Comparison of ENCODE assay signal across 8 cellular contexts in genomic region chr22:22508274-22509176, GRCh38. TPM values are rescaled to one million over a fixed set of nuclear protein-coding genes. Genes with fewer than 3 reads are reported as not detected.
DNase-seq lines count a peak whose midpoint lies in the region; ATAC-seq, FAIRE-seq and TF ChIP-seq lines count a peak whose summit lies in the region.

Gene ZNF280B (minus strand): TSS chr22:22508742. CDS start chr22:22489398, 19,344 bp downstream.

- no peak within 1 kb of the TSS for H3K23ac ChIP-seq in H1 (ENCODE audit: insufficient read length)

- peaks cover 13% of the 10 kb centered on the region for H3K4me1 Mint-ChIP-seq in activated CD8-positive, alpha-beta T cell treated with anti-CD3 and anti-CD28 coated beads for 36 hours (ENCODE audit: low read depth)

- H3K27me3 ChIP-seq in H1 (replicated peaks in 1 of 4; ENCODE audit: control insufficient read depth in 3 of 4, extremely low read depth in 1 of 4, insufficient read depth in 3 of 4, low read length in 3 of 4) = peaks cover 0 to 10% (median 5%) of the 10 kb centered on the region in 4 experiments; a peak in 4 of 7 replicates

- H2AFZ ChIP-seq in H1 (ENCODE audit: low read length) = peak within 1 kb of the TSS; percentile 98

- H3K36me3 ChIP-seq in H1 (ENCODE audit: control insufficient read depth in 2 of 4, insufficient read depth in 4 of 4, low read length in 3 of 4) = peaks cover 0 to 12% (median 2%) of the 10 kb centered on the region in 4 experiments; a peak in 5 of 8 replicates

- H4K8ac ChIP-seq in H1 (ENCODE audit: extremely low read depth, insufficient read depth, low read length) = peak within 1 kb of the TSS; percentile 87; the same call in 1 of the 2 replicates

- H3K36me3 Mint-ChIP-seq in activated CD8-positive, alpha-beta T cell treated with anti-CD3 and anti-CD28 coated beads for 36 hours (ENCODE audit: low read depth) = peaks cover 35% of the 10 kb centered on the region

- TF ChIP-seq RAD21 in H1 (IDR thresholded peaks at IDR 0.05 in 1 of 2, conservative IDR thresholded peaks at IDR 0.05 in 1 of 2; ENCODE audit: low read depth in 2 of 2, low read length in 2 of 2) = peak; percentile 26 to 36; a peak in 3 of 4 replicates

- H3K9me3 ChIP-seq in H1 (ENCODE audit: insufficient read depth in 2 of 2, low read depth in 1 of 2, low read length in 1 of 2) = no peaks in the 10 kb centered on the region; a peak in 1 of 4 replicates

- no peak within 1 kb of the TSS for H2BK12ac ChIP-seq in H1 (ENCODE audit: low read depth, low read length)

- DNase-seq in ACHN = peak; percentile 87
- DNase-seq in NCI-H510A treated with DMSO at 0.1 percent for 48 hours (lab: John Stamatoyannopoulos, UW) = peak; percentile 32
- DNase-seq in activated CD8-positive, alpha-beta T cell treated with anti-CD3 and anti-CD28 coated beads for 36 hours = peak; percentile 91
- DNase-seq in H1 (ENCODE audit: low read depth in 1 of 2, low spot score in 2 of 2) = peak; percentile 9 to 92
- peak; percentile 70 for DNase-seq in midbrain (lab: John Stamatoyannopoulos, UW)
- DNase-seq in stimulated activated CD8-positive, alpha-beta memory T cell treated with anti-CD3 and anti-CD28 coated beads, Interleukin-15, amount 100 ng/mL, for 48 hours (ENCODE audit: low read depth in 2 of 2) = peak; percentile 78 to 80

- in situ Hi-C loops in ACHN (cut with HindIII; ENCODE audit: low pct_ligation_motif_present, low pct_unique_long_range_greater_than_20kb, low sequenced_read_pairs) = no loop called here

- no peak for FAIRE-seq in H1 (lab: Jason Lieb, UNC)

- TF ChIP-seq EP300 in H1 (IDR thresholded peaks at IDR 0.05; ENCODE audit: borderline replicate concordance in 1 of 2, low read depth in 2 of 2, low read length in 2 of 2) = peak in 1 of 2 experiments; percentile 3; a peak in 1 of 3 replicates

- no peak within 1 kb of the TSS for H4K5ac ChIP-seq in H1 (ENCODE audit: insufficient read length, low read depth, low read length)

- no peaks in the 10 kb centered on the region; the same call in 1 of the 2 replicates for H3K23me2 ChIP-seq in H1 (ENCODE audit: low read depth, low read length)

- peaks cover 2% of the 10 kb centered on the region for H3K27me3 Mint-ChIP-seq in activated CD8-positive, alpha-beta T cell treated with anti-CD3 and anti-CD28 coated beads for 36 hours

- H2BK120ac ChIP-seq in H1 (replicated peaks; ENCODE audit: low read depth, low read length) = no peak within 1 kb of the TSS

- H3K9me3 Mint-ChIP-seq in activated CD8-positive, alpha-beta T cell treated with anti-CD3 and anti-CD28 coated beads for 36 hours = peaks cover 13% of the 10 kb centered on the region

- H3K18ac ChIP-seq in H1 (ENCODE audit: extremely low read depth, low read length) = peak within 1 kb of the TSS; percentile 48; the same call in 1 of the 2 replicates

- peak within 1 kb of the TSS; percentile 68 to 72 for H3K4me2 ChIP-seq in H1 (ENCODE audit: insufficient read depth in 1 of 2, low read depth in 2 of 2, low read length in 2 of 2)

- no peak within 1 kb of the TSS for H2BK15ac ChIP-seq in H1 (ENCODE audit: low read length)

- WGBS in H1 (ENCODE audit: extremely low coverage in 1 of 2, insufficient coverage in 1 of 2, insufficient read length in 1 of 2, insufficient replicate concordance in 2 of 2, low coverage in 1 of 2, low lambda C conversion rate in 2 of 2, missing lambda C conversion rate in 1 of 2), 2 experiments = 6% methylated on average over 44 of the region's 72 CpGs; no CpG with 5 or more reads in 1 of the 2 experiments

- no peak within 1 kb of the TSS; the same call in 1 of the 2 replicates for H2BK5ac ChIP-seq in H1 (ENCODE audit: low read depth, low read length)

- peak within 1 kb of the TSS; percentile 54 to 95 (median 88) for H3K4me3 ChIP-seq in H1 (ENCODE audit: extremely low read depth in 1 of 4, insufficient read depth in 2 of 4, low read depth in 3 of 4, low read length in 4 of 4)

- H4K20me1 ChIP-seq in H1 (replicated peaks in 1 of 2; ENCODE audit: control insufficient read depth in 1 of 2, insufficient read depth in 2 of 2, low read length in 2 of 2) = peaks cover 0 to 1% of the 10 kb centered on the region in 2 experiments

- CTCF ChIA-PET in activated CD8-positive, alpha-beta T cell treated with anti-CD3 and anti-CD28 coated beads for 36 hours (lab: Charles Lee) = interaction anchor here (0.8 to 2.4 kb wide), 18 partner anchors 10 to 301 kb away, joined by 3 to 16 read pairs (median 4); partner anchors contain the start of genes PRAME and ZNF280A
- CTCF ChIA-PET in H1 (lab: Charles Lee; ENCODE audit: partially characterized antibody) = interaction anchor here (0.7 to 2.1 kb wide), 17 partner anchors 9 to 1100 kb away, joined by 3 to 9 read pairs (median 5); partner anchors contain the start of gene ZNF280A

- peak; percentile 76 for TF ChIP-seq CTCF in activated CD8-positive, alpha-beta T cell treated with anti-CD3 and anti-CD28 coated beads for 36 hours (IDR thresholded peaks at IDR 0.05)
- TF ChIP-seq CTCF in H1 (IDR thresholded peaks at IDR 0.05; ENCODE audit: control extremely low read depth in 1 of 3, insufficient read depth in 1 of 3, low read depth in 1 of 3, low read length in 3 of 3) = peak; percentile 72 to 89 (median 86)

- no peak for TF ChIP-seq POLR2A in H1 (IDR thresholded peaks at IDR 0.05; ENCODE audit: control extremely low read depth in 1 of 2, low read depth in 2 of 2, low read length in 2 of 2)

- peak within 1 kb of the TSS; percentile 65 for H3K27ac Mint-ChIP-seq in activated CD8-positive, alpha-beta T cell treated with anti-CD3 and anti-CD28 coated beads for 36 hours

- H3K4ac ChIP-seq in H1 (replicated peaks; ENCODE audit: insufficient read length, low read depth, low read length) = no peak within 1 kb of the TSS

- H2AK5ac ChIP-seq in H1 (ENCODE audit: low read depth, low read length) = no peak within 1 kb of the TSS

- H3K4me1 ChIP-seq in H1 (replicated peaks in 1 of 4; ENCODE audit: control insufficient read depth in 3 of 4, insufficient read depth in 4 of 4, low read length in 3 of 4) = no peaks in the 10 kb centered on the region

- no peak within 1 kb of the TSS for H2BK20ac ChIP-seq in H1 (ENCODE audit: low read length)

- no peak within 1 kb of the TSS for H4K91ac ChIP-seq in H1 (replicated peaks; ENCODE audit: insufficient read length, low read length)

- ATAC-seq in GM18861 (IDR thresholded peaks at IDR 0.05; ENCODE audit: unreplicated experiment) = peak; percentile 86
- peak; percentile 78 for ATAC-seq in HG03139 (IDR thresholded peaks at IDR 0.05; ENCODE audit: unreplicated experiment)
- peak; percentile 99 for ATAC-seq in activated CD8-positive, alpha-beta T cell treated with anti-CD3 and anti-CD28 coated beads for 36 hours

- peak within 1 kb of the TSS; percentile 78 for H3K4me3 Mint-ChIP-seq in activated CD8-positive, alpha-beta T cell treated with anti-CD3 and anti-CD28 coated beads for 36 hours

- H3K79me2 ChIP-seq in H1 (ENCODE audit: control insufficient read depth in 1 of 2, insufficient read depth in 2 of 2, low read length in 2 of 2) = peaks cover 0 to 6% of the 10 kb centered on the region in 2 experiments; a peak in 2 of 4 replicates

- intact Hi-C loops in activated CD8-positive, alpha-beta T cell treated with anti-CD3 and anti-CD28 coated beads for 36 hours (cut with micrococcal nuclease) = no loop called here

- no peak within 1 kb of the TSS for H3K14ac ChIP-seq in H1 (ENCODE audit: insufficient read length)

- H3K56ac ChIP-seq in H1 (replicated peaks; ENCODE audit: insufficient read length, low read depth, low read length) = peak within 1 kb of the TSS; percentile 88

- POLR2A ChIA-PET in activated CD8-positive, alpha-beta T cell treated with anti-CD3 and anti-CD28 coated beads for 36 hours (lab: Charles Lee) = interaction anchor here (0.5 to 1.1 kb wide), 3 partner anchors 22 to 677 kb away, joined by 3 read pairs; no protein-coding TSS in a partner anchor
- POLR2A ChIA-PET in H1 (lab: Charles Lee; ENCODE audit: partially characterized antibody) = no interaction called here

- H3K27ac ChIP-seq in H1 (ENCODE audit: low read depth, low read length) = 0 out of 2 replicates have a peak within 1 kb of the TSS, but pooled peaks have one; percentile 10

- H3K9ac ChIP-seq in H1 (replicated peaks in 1 of 4; ENCODE audit: extremely low read depth in 1 of 4, low read depth in 3 of 4, low read length in 3 of 4) = peak within 1 kb of the TSS; percentile 53 to 78 (median 72)

- no peaks in the 10 kb centered on the region for H3K79me1 ChIP-seq in H1 (ENCODE audit: low read depth, low read length)

TF ChIP-seq in H1, 55 proteins besides CTCF, POLR2A, EP300 and RAD21 (continues in another document):
- peak; percentile 87; the same call in 1 of the 2 replicates for TF ChIP-seq RBBP5 (IDR thresholded peaks at IDR 0.05; ENCODE audit: borderline replicate concordance, low read depth, low read length)
- peak; percentile 70; the same call in 1 of the 2 replicates for TF ChIP-seq TAF1 (IDR thresholded peaks at IDR 0.05; ENCODE audit: low read depth, low read length)
- 0 out of 4 replicates have a peak, but pooled peaks of 1 of the 2 experiments have one; percentile 53 for TF ChIP-seq SIN3A (conservative IDR thresholded peaks at IDR 0.05 in 1 of 2, IDR thresholded peaks at IDR 0.05 in 1 of 2; ENCODE audit: low read depth in 1 of 2, low read length in 2 of 2)
- peak; percentile 29; the same call in 1 of the 2 replicates for TF ChIP-seq SUZ12 (IDR thresholded peaks at IDR 0.05; ENCODE audit: low read length)
- peak; percentile 61 for TF ChIP-seq MAX (IDR thresholded peaks at IDR 0.05)
- TF ChIP-seq E2F6 (IDR thresholded peaks at IDR 0.05) = peak; percentile 23; the same call in 1 of the 2 replicates
- TF ChIP-seq NRF1 (IDR thresholded peaks at IDR 0.05; ENCODE audit: low read depth, low read length) = peak; percentile 63

RNA-seq across cellular contexts. Expression of gene ZNF280B, which starts in this region (rescaled TPM):
- total RNA-seq in activated CD8-positive, alpha-beta T cell treated with anti-CD3 and anti-CD28 coated beads for 36 hours = 1 to 10 TPM; 2.3 to 3.0 TPM
- 9.9 and 11.7 TPM in 2 replicates for total RNA-seq in H1 (2021; fragmentation: NEBNext Ultra II Directional; extraction: Animal tissue kit (Norgen Biotek cat#: 25700))
- polyA plus RNA-seq in H1 (2011; rRNA removed) = 2.5 and 4.8 TPM in 2 replicates
- polyA plus RNA-seq in H1 (2011; cell fraction: cytosol; rRNA removed) = 3.5 TPM
- polyA plus RNA-seq in H1 (2011; cell fraction: nucleus; rRNA removed) = 1.3 TPM
- 3.1 to 4.4 TPM (median 3.3 TPM) in 4 replicates for polyA plus RNA-seq in H1 (2012, experiment 1 of 2)
- polyA plus RNA-seq in H1 (2012, experiment 2 of 2) = 0.41 TPM
- 5.4 TPM for polyA plus RNA-seq in H1 (2013, experiment 1 of 2)
- polyA plus RNA-seq in H1 (2013, experiment 2 of 2) = 5.5 TPM
- polyA minus RNA-seq in H1 (2011; rRNA and poly(A)+ RNA removed) = 10.7 and 12.8 TPM in 2 replicates
- 6.8 TPM for polyA minus RNA-seq in H1 (2011; cell fraction: cytosol; rRNA and poly(A)+ RNA removed)
- polyA minus RNA-seq in H1 (2011; cell fraction: nucleus; rRNA and poly(A)+ RNA removed) = 9.2 TPM

Comparison
In these comparisons a context has a peak if more than half of its experiments do, and no peak if none do; other contexts are left out.
1. Peak in every context shown above with its lines: DNase-seq, ATAC-seq, H3K4me3 ChIP-seq and H3K27ac ChIP-seq.
2. DNase-seq: peak in every context shown above with its lines; median percentile 91 in activated CD8-positive, alpha-beta T cell treated with anti-CD3 and anti-CD28 coated beads for 36 hours; 87 in ACHN; 79 in stimulated activated CD8-positive, alpha-beta memory T cell treated with anti-CD3 and anti-CD28 coated beads, Interleukin-15, amount 100 ng/mL, for 48 hours; 70 in midbrain; 50 in H1; 32 in NCI-H510A treated with DMSO at 0.1 percent for 48 hours.